In genomic region chr9:109859447-109859846, GRCh38 we compare ENCODE assay signal across 17 cellular contexts.
DNase-seq lines count a peak whose midpoint lies in the region; ATAC-seq and TF ChIP-seq lines count a peak whose summit lies in the region.
"Had no signal": no experiment of that assay in that cellular context is flagged by ENCODE, and none has a peak within 500 bp of the region (broad histone marks: within the 10 kb centered on the region; RNA-seq: fewer than 3 reads in every experiment).

No MANE protein-coding gene starts in this region.

- H3K4me2 ChIP-seq in DND-41 (ENCODE audit: insufficient read depth, low read length) = no peak overlapping the region
- H3K4me2 ChIP-seq in Karpas-422 (ENCODE audit: low read depth, low read length, poor library complexity, severe bottlenecking) = no peak overlapping the region

- no peak for ATAC-seq in DND-41 (ENCODE audit: insufficient read depth, low read depth)
- ATAC-seq: activated T-cell treated with anti-CD3 and anti-CD28 coated beads, Interleukin-2, amount 50 U/mL, for 4 hours; gastrocnemius medialis; left lung had no signal

- in situ Hi-C loops in KBM-7 (cut with MboI; ENCODE audit: low pct_unique_long_range_greater_than_20kb, low sequenced_read_pairs) (no loop called here), astrocyte of the cerebellum (cut with HindIII; ENCODE audit: low sequenced_read_pairs) (no loop called here)

- H3K4me1 ChIP-seq in DND-41 (ENCODE audit: insufficient read depth, low read length) (no peaks in the 10 kb centered on the region), Karpas-422 (ENCODE audit: low read length) (no peaks in the 10 kb centered on the region)

- H3K4me3 ChIP-seq in DND-41 (ENCODE audit: low read depth in 1 of 2, low read length in 2 of 2) (no peak overlapping the region), astrocyte of the cerebellum (ENCODE audit: low read depth, low read length) (no peak overlapping the region), Karpas-422 (ENCODE audit: low read length) (no peak overlapping the region)
- H3K4me3 ChIP-seq: gastrocnemius medialis, left lung, SJCRH30 had no signal

- H3K36me3 ChIP-seq in DND-41 (ENCODE audit: insufficient read depth, low read length) = no peaks in the 10 kb centered on the region
- H3K36me3 ChIP-seq in Karpas-422 (ENCODE audit: insufficient read depth, low read length) = no peaks in the 10 kb centered on the region
- H3K36me3 ChIP-seq: gastrocnemius medialis, left lung, SJCRH30 had no signal

- DNase-seq in DND-41 (no peak), KBM-7 (peak; percentile 7), astrocyte of the cerebellum (ENCODE audit: low read depth) (no peak), HK-2 (ENCODE audit: unreplicated experiment) (no peak), Karpas-422 (no peak), AG08395 (ENCODE audit: low spot score) (no peak), NCI-H524 (lab: John Stamatoyannopoulos, UW) (no peak)
- DNase-seq: activated CD4-positive, CD25-positive, alpha-beta regulatory T cell; activated T-cell treated with anti-CD3 and anti-CD28 coated beads, Interleukin-2, amount 50 U/mL, for 4 hours; central memory CD4-positive, alpha-beta T cell; gastrocnemius medialis; H7; left lung; NCI-H345; SJCRH30; stimulated activated naive CD4-positive, alpha-beta T cell treated with Interleukin-2 at 50 U/mL for 16 hours had no signal

- no peaks in the 10 kb centered on the region for H3K9me3 ChIP-seq in DND-41 (ENCODE audit: insufficient read depth, low read length, severe bottlenecking)
- H3K9me3 ChIP-seq in Karpas-422 (ENCODE audit: low read length) = no peaks in the 10 kb centered on the region
- H3K9me3 ChIP-seq: gastrocnemius medialis, left lung, SJCRH30 had no signal

- H2AFZ ChIP-seq in DND-41 (ENCODE audit: low read depth, low read length) (no peak overlapping the region), Karpas-422 (ENCODE audit: low read length) (no peak overlapping the region)

- H3K27me3 ChIP-seq in DND-41 (ENCODE audit: insufficient read depth, low read length, poor library complexity) (peaks cover 18% of the 10 kb centered on the region), layer of hippocampus (ENCODE audit: control insufficient read depth, insufficient read depth, low read length) (no peaks in the 10 kb centered on the region), Karpas-422 (ENCODE audit: low read length) (no peaks in the 10 kb centered on the region)
- H3K27me3 ChIP-seq: gastrocnemius medialis, left lung, SJCRH30 had no signal

- no peaks in the 10 kb centered on the region for H3K9me2 ChIP-seq in Karpas-422 (replicated peaks; ENCODE audit: insufficient read depth, low read length)

- no peak overlapping the region for H3K27ac ChIP-seq in DND-41 (ENCODE audit: low read length)
- H3K27ac ChIP-seq in layer of hippocampus (ENCODE audit: low read depth, low read length) = peak overlapping the region; percentile 94
- H3K27ac ChIP-seq in Karpas-422 (ENCODE audit: low read length) = no peak overlapping the region
- H3K27ac ChIP-seq: gastrocnemius medialis, left lung, SJCRH30 had no signal

- H3K9ac ChIP-seq in DND-41 (ENCODE audit: low read depth, low read length) (no peak overlapping the region), Karpas-422 (ENCODE audit: low read length) (no peak overlapping the region)

- H4K20me1 ChIP-seq in DND-41 (ENCODE audit: insufficient read depth, low read length) (no peaks in the 10 kb centered on the region), Karpas-422 (ENCODE audit: insufficient read depth, low read depth, low read length) (no peaks in the 10 kb centered on the region)

- peak; percentile 13 for TF ChIP-seq CTCF in DND-41 (IDR thresholded peaks at IDR 0.05; ENCODE audit: borderline replicate concordance, extremely low read depth, low read length, poor library complexity, severe bottlenecking)
- peak; percentile 26 for TF ChIP-seq CTCF in astrocyte of the cerebellum (IDR thresholded peaks at IDR 0.05; ENCODE audit: low read depth, low read length, missing control alignments)

- no peaks in the 10 kb centered on the region for H3K79me2 ChIP-seq in DND-41 (ENCODE audit: insufficient read depth, low read length)
- H3K79me2 ChIP-seq in Karpas-422 (ENCODE audit: low read length) = no peaks in the 10 kb centered on the region
